In the genomic region with DNA sequence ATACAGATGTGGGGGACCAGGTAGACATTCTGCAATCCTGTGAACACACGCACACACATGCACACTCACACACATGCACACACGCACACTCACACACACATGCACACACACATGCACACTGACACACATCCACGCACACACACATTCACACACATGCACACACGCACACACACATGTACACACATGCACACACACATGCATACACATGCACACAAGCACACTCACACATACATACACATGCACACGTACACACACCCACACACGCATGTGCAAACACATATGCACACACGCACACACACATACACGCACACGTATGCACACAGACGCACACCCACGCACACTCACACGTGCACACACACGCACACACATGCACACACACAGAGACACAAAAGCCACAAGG, we compare ENCODE assay signal across 28 cellular contexts. TPM values are rescaled to one million over a fixed set of nuclear protein-coding genes. Genes with fewer than 3 reads are reported as not detected.
"Had no signal": no experiment of that assay in that cellular context is flagged by ENCODE, and none has a peak within 500 bp of the region (broad histone marks: within the 10 kb centered on the region; RNA-seq: fewer than 3 reads in every experiment).

No MANE protein-coding gene starts in this region.

- H3K27ac ChIP-seq: brain microvascular endothelial cell had no signal

- H3K36me3 ChIP-seq: brain microvascular endothelial cell, MG63 had no signal

- DNase-seq: activated CD4-positive, alpha-beta T cell treated with anti-CD3 and anti-CD28 coated beads for 48 hours; activated CD4-positive, alpha-beta T cell treated with anti-CD3 and anti-CD28 coated beads, Interleukin-2, amount 50 U/mL, for 4 hours; activated CD4-positive, CD25-positive, alpha-beta regulatory T cell treated with anti-CD3 and anti-CD28 coated beads, Interleukin-2, amount 50 U/mL, for 72 hours; activated CD8-positive, alpha-beta memory T cell treated with anti-CD3 and anti-CD28 coated beads, Interleukin-2, amount 50 U/mL, for 48 hours; activated CD8-positive, alpha-beta T cell treated with anti-CD3 and anti-CD28 coated beads, Interleukin-2, amount 10 ng/mL, durations not matched to agents 7 days and 5 days; activated effector memory CD4-positive, alpha-beta T cell treated with Interleukin-2 at 50 U/mL for 16 hours; activated naive CD4-positive, alpha-beta T cell; activated T-cell treated with anti-CD3 and anti-CD28 coated beads, Interleukin-2, amount 50 U/mL, for 1 hour; amygdala; brain microvascular endothelial cell; caudate nucleus; MG63; NCI-H1105; NCI-H1436; NCI-H1694 treated with DMSO at 0.1 percent for 48 hours; NCI-H2029 treated with DMSO at 0.1 percent for 48 hours; NCI-H345; NCI-H510A; NCI-H526 treated with DMSO at 0.1 percent for 48 hours; NCI-H82; SIG-M5; T-helper 17 cell; T-helper 9 cell had no signal

- H3K27me3 ChIP-seq: brain microvascular endothelial cell, MG63 had no signal

- H3K9me3 Mint-ChIP-seq: activated T-helper 1 cell treated with anti-CD3 and anti-CD28 coated beads, Interleukin-12 subunit alpha, Interleukin-12 subunit beta, Interleukin-2, Interleukin-4 antibody, amounts not matched to agents 30 ng/mL and 10 ng/mL and 1 ng/mL, durations not matched to agents 14 hours and 24 hours and 36 hours; WTC11 had no signal

- H3K4me3 ChIP-seq: MG63 had no signal

- H3K4me1 Mint-ChIP-seq: T-helper 17 cell had no signal

- H3K9me3 ChIP-seq: MG63 had no signal

- H3K4me3 Mint-ChIP-seq: activated CD8-positive, alpha-beta T cell treated with anti-CD3 and anti-CD28 coated beads, Interleukin-2, amount 10 ng/mL, durations not matched to agents 7 days and 5 days; activated naive CD8-positive, alpha-beta T cell; activated T-helper 1 cell treated with anti-CD3 and anti-CD28 coated beads, Interleukin-12 subunit alpha, Interleukin-12 subunit beta, Interleukin-2, Interleukin-4 antibody, amounts not matched to agents 30 ng/mL and 10 ng/mL and 1 ng/mL, durations not matched to agents 14 hours and 24 hours and 36 hours; T-helper 17 cell; WTC11 had no signal

- ATAC-seq: activated CD8-positive, alpha-beta T cell treated with anti-CD3 and anti-CD28 coated beads, Interleukin-2, amount 10 ng/mL, durations not matched to agents 7 days and 5 days; T-helper 17 cell; WTC11 had no signal

- H3K27ac Mint-ChIP-seq: activated CD8-positive, alpha-beta T cell treated with anti-CD3 and anti-CD28 coated beads, Interleukin-2, amount 10 ng/mL, durations not matched to agents 7 days and 5 days; activated naive CD8-positive, alpha-beta T cell; activated T-helper 1 cell treated with anti-CD3 and anti-CD28 coated beads, Interleukin-12 subunit alpha, Interleukin-12 subunit beta, Interleukin-2, Interleukin-4 antibody, amounts not matched to agents 30 ng/mL and 10 ng/mL and 1 ng/mL, durations not matched to agents 14 hours and 24 hours and 36 hours; T-helper 17 cell; WTC11 had no signal

- H3K27me3 Mint-ChIP-seq: activated naive CD8-positive, alpha-beta T cell had no signal

- H3K36me3 Mint-ChIP-seq: activated naive CD8-positive, alpha-beta T cell; WTC11 had no signal

RNA-seq across cellular contexts. Expression of gene GGTLC1, which starts 14.3 kb away (rescaled TPM):
- total RNA-seq: activated CD8-positive, alpha-beta T cell treated with anti-CD3 and anti-CD28 coated beads, Interleukin-2, amount 10 ng/mL, durations not matched to agents 7 days and 5 days; activated T-helper 1 cell treated with anti-CD3 and anti-CD28 coated beads, Interleukin-12 subunit alpha, Interleukin-12 subunit beta, Interleukin-2, Interleukin-4 antibody, amounts not matched to agents 30 ng/mL and 10 ng/mL and 1 ng/mL, durations not matched to agents 14 hours and 24 hours and 36 hours; OCI-LY7; RPMI7951; T-helper 17 cell; WTC11 had no signal
